ENCODE assay signal across 8 cellular contexts in genomic region chr16:57061084-57061905, GRCh38. TPM values are rescaled to one million over a fixed set of nuclear protein-coding genes. Genes with fewer than 3 reads are reported as not detected.
DNase-seq lines count a peak whose midpoint lies in the region; ATAC-seq and TF ChIP-seq lines count a peak whose summit lies in the region.

No MANE protein-coding gene starts in this region.

- 33 to 74% (median 64%) methylated on average over 1 to 11 of the region's 11 CpGs for whole genome bisulfite sequencing in adrenal gland, 4 donors
- 24 to 31% methylated on average over 6 to 10 of the region's 11 CpGs for WGBS in tibial nerve, 2 donors

- TF ChIP-seq POLR2A in adrenal gland (IDR thresholded peaks at IDR 0.05), result no peak
- TF ChIP-seq POLR2A in tibial nerve (IDR thresholded peaks at IDR 0.05), result no peak

- H3K4me1 ChIP-seq in adrenal gland (replicated peaks in 1 of 2), result peaks cover 6 to 13% of the 10 kb centered on the region in 2 donors
- peaks cover 0 to 22% (median 10%) of the 10 kb centered on the region in 4 donors for H3K4me1 ChIP-seq in tibial nerve

- no peak for ATAC-seq in HG03469 (IDR thresholded peaks at IDR 0.05; ENCODE audit: unreplicated experiment)

- H3K9me3 ChIP-seq in adrenal gland (replicated peaks in 1 of 3) (no peaks in the 10 kb centered on the region), tibial nerve (no peaks in the 10 kb centered on the region)

- no peak overlapping the region for H3K4me3 ChIP-seq in adrenal gland
- H3K4me3 ChIP-seq in tibial nerve, result no peak overlapping the region

- H3K27me3 Mint-ChIP-seq in activated naive CD4-positive, alpha-beta T cell treated with anti-CD3 and anti-CD28 coated beads, Interleukin-2, amount 10 ng/mL, durations not matched to agents 7 days and 5 days, result no peaks in the 10 kb centered on the region

- peak overlapping the region in 4 of 5 donors; percentile 34 to 85 (median 74) for H3K27ac ChIP-seq in adrenal gland
- H3K27ac ChIP-seq in tibial nerve, result peak overlapping the region; percentile 64 to 91 (median 82)

- TF ChIP-seq CTCF in adrenal gland (IDR thresholded peaks at IDR 0.05) (no peak), tibial nerve (IDR thresholded peaks at IDR 0.05) (no peak)

- H3K9me3 Mint-ChIP-seq in activated naive CD4-positive, alpha-beta T cell treated with anti-CD3 and anti-CD28 coated beads, Interleukin-2, amount 10 ng/mL, durations not matched to agents 7 days and 5 days, result no peaks in the 10 kb centered on the region

- peaks cover 2% of the 10 kb centered on the region for H3K4me1 Mint-ChIP-seq in activated naive CD4-positive, alpha-beta T cell treated with anti-CD3 and anti-CD28 coated beads, Interleukin-2, amount 10 ng/mL, durations not matched to agents 7 days and 5 days

- TF ChIP-seq EP300 in tibial nerve (IDR thresholded peaks at IDR 0.05), result peak; percentile 71 to 92

- H3K27me3 ChIP-seq in adrenal gland (no peaks in the 10 kb centered on the region), tibial nerve (no peaks in the 10 kb centered on the region)

- no peak overlapping the region for H3K4me3 Mint-ChIP-seq in activated naive CD4-positive, alpha-beta T cell treated with anti-CD3 and anti-CD28 coated beads, Interleukin-2, amount 10 ng/mL, durations not matched to agents 7 days and 5 days

- H3K36me3 Mint-ChIP-seq in activated naive CD4-positive, alpha-beta T cell treated with anti-CD3 and anti-CD28 coated beads, Interleukin-2, amount 10 ng/mL, durations not matched to agents 7 days and 5 days, result peaks cover 60% of the 10 kb centered on the region

- intact Hi-C loops in adrenal gland (cut with DNase I), result no loop called here

- H3K27ac Mint-ChIP-seq in activated naive CD4-positive, alpha-beta T cell treated with anti-CD3 and anti-CD28 coated beads, Interleukin-2, amount 10 ng/mL, durations not matched to agents 7 days and 5 days, result peak overlapping the region; percentile 70

- DNase-seq in activated naive CD4-positive, alpha-beta T cell treated with anti-CD3 and anti-CD28 coated beads, Interleukin-2, amount 10 ng/mL, durations not matched to agents 7 days and 5 days, result no peak
- no peak for DNase-seq in activated naive CD4-positive, alpha-beta T cell treated with anti-CD3 and anti-CD28 coated beads, Interleukin-2, amount 50 U/mL, for 16 hours
- DNase-seq in adrenal gland (peak; percentile 48 to 88 (median 65)), left kidney (ENCODE audit: low read depth, low spot score) (peak; percentile 31), tibial nerve (ENCODE audit: low spot score in 2 of 2) (peak; percentile 81 to 83), NCI-H2029 treated with DMSO at 0.1 percent for 48 hours (lab: John Stamatoyannopoulos, UW) (no peak)
- no peak for DNase-seq in stimulated activated CD4-positive, alpha-beta T cell treated with anti-CD3 and anti-CD28 coated beads, Interleukin-1b, Interleukin-23, amount 100 ng/mL, for 48 hours

- CTCF ChIA-PET in activated naive CD4-positive, alpha-beta T cell treated with anti-CD3 and anti-CD28 coated beads, Interleukin-2, amount 10 ng/mL, durations not matched to agents 7 days and 5 days (lab: Charles Lee), result interaction anchor here (1.2 kb wide), 2 partner anchors 11 to 97 kb away, joined by 3 read pairs; no protein-coding TSS in a partner anchor

- H3K36me3 ChIP-seq in adrenal gland (replicated peaks in 1 of 2), result peaks cover 0 to 4% of the 10 kb centered on the region in 2 donors
- peaks cover 0 to 33% (median 0%) of the 10 kb centered on the region in 3 donors for H3K36me3 ChIP-seq in tibial nerve

RNA-seq across cellular contexts. Expression of gene CPNE2, which starts 31.1 kb away (rescaled TPM):
- total RNA-seq in adrenal gland, result 10 to 100 TPM; 11.8 to 43.6 (median 17.1) TPM
- 10 to 100 TPM in 2 of 3 donors, 1 to 10 TPM in 1; 9.6 to 36.7 (median 29.4) TPM for polyA plus RNA-seq in adrenal gland
- 10 to 100 TPM; 32.7 to 58.8 (median 46.0) TPM for total RNA-seq in tibial nerve

Comparison
In these comparisons a context has a peak if more than half of its experiments do, and no peak if none do; other contexts are left out.
1. DNase-seq: peak in adrenal gland (7 of 7), left kidney (single experiment) and tibial nerve (2 of 2); none in activated naive CD4-positive, alpha-beta T cell treated with anti-CD3 and anti-CD28 coated beads, Interleukin-2, amount 10 ng/mL, durations not matched to agents 7 days and 5 days (single experiment), activated naive CD4-positive, alpha-beta T cell treated with anti-CD3 and anti-CD28 coated beads, Interleukin-2, amount 50 U/mL, for 16 hours (single experiment), stimulated activated CD4-positive, alpha-beta T cell treated with anti-CD3 and anti-CD28 coated beads, Interleukin-1b, Interleukin-23, amount 100 ng/mL, for 48 hours (single experiment) and NCI-H2029 treated with DMSO at 0.1 percent for 48 hours (single experiment).